ENCODE assay signal across 1 cellular context in genomic region chr15:92395557-92395956, GRCh38.
TF ChIP-seq lines count a peak whose summit lies in the region.

No MANE protein-coding gene starts in this region.

TF ChIP-seq in WTC11, 78 proteins besides CTCF, POLR2A, EP300 and RAD21:
- TF ChIP-seq PRDM15 (CRISPR knock-in tag; IDR thresholded peaks at IDR 0.05): peak; percentile 25; the same call in 1 of the 2 replicates
- no peak for TF ChIP-seq NR1H2 (CRISPR knock-in tag; IDR thresholded peaks at IDR 0.05)
